Comparison of ENCODE assay signal across 2 cellular contexts in the genomic region with DNA sequence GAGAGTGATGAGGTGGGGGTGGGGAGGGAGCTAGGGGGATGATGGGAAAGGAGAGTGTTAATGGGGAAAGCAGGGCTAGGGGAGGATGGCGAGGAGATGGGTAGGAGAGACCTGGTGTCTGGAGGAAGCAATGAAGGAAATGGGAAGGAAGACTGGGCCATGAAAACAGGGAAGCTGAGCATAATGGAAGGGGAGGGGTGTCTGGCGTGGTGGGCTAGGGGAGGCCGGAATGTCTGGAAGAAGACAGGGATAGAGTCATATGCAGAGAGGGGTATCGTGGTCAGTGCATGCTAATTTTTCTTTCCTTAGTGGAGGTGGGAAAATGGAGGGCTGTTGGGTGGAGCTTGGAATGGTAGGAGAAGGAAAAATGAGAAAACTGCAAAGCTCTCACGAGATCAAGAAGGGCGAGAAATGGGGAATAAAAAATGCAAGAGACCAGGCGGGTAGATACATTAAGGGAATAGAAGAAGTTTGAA.
TF ChIP-seq lines count a peak whose summit lies in the region.

No MANE protein-coding gene starts in this region.

TF ChIP-seq in IMR-90, 13 proteins besides CTCF, POLR2A, EP300 and RAD21:
- TF ChIP-seq MAFK (IDR thresholded peaks at IDR 0.05; ENCODE audit: low read depth, low read length) (no peak), CEBPB (IDR thresholded peaks at IDR 0.05; ENCODE audit: low read depth, low read length) (no peak), MAZ (IDR thresholded peaks at IDR 0.05; ENCODE audit: borderline replicate concordance, low read depth, low read length) (no peak), BHLHE40 (IDR thresholded peaks at IDR 0.05; ENCODE audit: low read depth, low read length) (no peak), RFX5 (IDR thresholded peaks at IDR 0.05; ENCODE audit: low read depth, low read length) (no peak), MXI1 (IDR thresholded peaks at IDR 0.05; ENCODE audit: borderline replicate concordance, low read depth, low read length) (no peak), SMC3 (IDR thresholded peaks at IDR 0.05; ENCODE audit: low read depth, low read length) (no peak), CHD1 (IDR thresholded peaks at IDR 0.05; ENCODE audit: low read depth, low read length) (no peak), NFE2L2 (IDR thresholded peaks at IDR 0.05; ENCODE audit: low read depth, low read length) (no peak), RCOR1 (IDR thresholded peaks at IDR 0.05; ENCODE audit: insufficient replicate concordance, low read length) (no peak), FOS (IDR thresholded peaks at IDR 0.05; ENCODE audit: low read depth, low read length) (no peak)
- TF ChIP-seq, protein P1, sequence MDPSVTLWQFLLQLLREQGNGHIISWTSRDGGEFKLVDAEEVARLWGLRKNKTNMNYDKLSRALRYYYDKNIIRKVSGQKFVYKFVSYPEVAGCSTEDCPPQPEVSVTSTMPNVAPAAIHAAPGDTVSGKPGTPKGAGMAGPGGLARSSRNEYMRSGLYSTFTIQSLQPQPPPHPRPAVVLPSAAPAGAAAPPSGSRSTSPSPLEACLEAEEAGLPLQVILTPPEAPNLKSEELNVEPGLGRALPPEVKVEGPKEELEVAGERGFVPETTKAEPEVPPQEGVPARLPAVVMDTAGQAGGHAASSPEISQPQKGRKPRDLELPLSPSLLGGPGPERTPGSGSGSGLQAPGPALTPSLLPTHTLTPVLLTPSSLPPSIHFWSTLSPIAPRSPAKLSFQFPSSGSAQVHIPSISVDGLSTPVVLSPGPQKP (IDR thresholded peaks at IDR 0.05; ENCODE audit: borderline replicate concordance, low read depth, low read length) = no peak
- TF ChIP-seq, protein P2, sequence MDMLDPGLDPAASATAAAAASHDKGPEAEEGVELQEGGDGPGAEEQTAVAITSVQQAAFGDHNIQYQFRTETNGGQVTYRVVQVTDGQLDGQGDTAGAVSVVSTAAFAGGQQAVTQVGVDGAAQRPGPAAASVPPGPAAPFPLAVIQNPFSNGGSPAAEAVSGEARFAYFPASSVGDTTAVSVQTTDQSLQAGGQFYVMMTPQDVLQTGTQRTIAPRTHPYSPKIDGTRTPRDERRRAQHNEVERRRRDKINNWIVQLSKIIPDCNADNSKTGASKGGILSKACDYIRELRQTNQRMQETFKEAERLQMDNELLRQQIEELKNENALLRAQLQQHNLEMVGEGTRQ (IDR thresholded peaks at IDR 0.05; ENCODE audit: low read depth, low read length) = no peak

TF ChIP-seq in GM12878, 131 proteins besides CTCF, POLR2A, EP300 and RAD21:
- no peak for TF ChIP-seq HCFC1 (IDR thresholded peaks at IDR 0.05; ENCODE audit: low read length)
- TF ChIP-seq BCL11A (IDR thresholded peaks at IDR 0.05; ENCODE audit: low read depth, low read length) = no peak
- no peak for TF ChIP-seq MYB (IDR thresholded peaks at IDR 0.05; ENCODE audit: borderline replicate concordance, low read depth, low read length)
- TF ChIP-seq IKZF2 (IDR thresholded peaks at IDR 0.05) = peak in 1 of 2 experiments; percentile 55; a peak in 1 of 4 replicates
- no peak for TF ChIP-seq YY1 (IDR thresholded peaks at IDR 0.05; ENCODE audit: low read depth, low read length)
- TF ChIP-seq SPI1 (IDR thresholded peaks at IDR 0.05; ENCODE audit: borderline replicate concordance, insufficient read depth, low read depth, low read length) = no peak
TF ChIP-seq in GM12878: peak in this region for 1.
